ENCODE assay signal across 8 cellular contexts in genomic region chr1:155261401-155261887, GRCh38. TPM values are rescaled to one million over a fixed set of nuclear protein-coding genes. Genes with fewer than 3 reads are reported as not detected.
DNase-seq lines count a peak whose midpoint lies in the region; ATAC-seq, FAIRE-seq and TF ChIP-seq lines count a peak whose summit lies in the region.

No MANE protein-coding gene starts in this region.

- no peaks in the 10 kb centered on the region for H3K27me3 Mint-ChIP-seq in memory B cell

- POLR2A ChIA-PET in GM12878 (lab: Charles Lee), result interaction anchor here (0.5 to 1.9 kb wide), 8 partner anchors 10 to 482 kb away, joined by 3 to 13 read pairs (median 6); partner anchors contain the start of genes CLK2 and HCN3

- no TSS peak for BruUV-seq in GM12878 (replicated peaks; lab: Mats Ljungman, UMichigan)

- H3K9ac ChIP-seq in HUES64 (ENCODE audit: low read depth, low read length), result peak overlapping the region; percentile 78
- peak overlapping the region; percentile 82 for H3K9ac ChIP-seq in GM12878 (ENCODE audit: control insufficient read depth, insufficient read depth, low read length)

- intact Hi-C loops in GM12878 (cut with micrococcal nuclease; ENCODE audit: unreplicated experiment) (no loop called here), uterus (cut with DNase I; ENCODE audit: low total_unique reads) (no loop called here)

- H3K9me3 ChIP-seq in HUES64 (ENCODE audit: insufficient read depth, low read depth, low read length), result no peaks in the 10 kb centered on the region
- no peaks in the 10 kb centered on the region for H3K9me3 ChIP-seq in GM12878 (replicated peaks; ENCODE audit: control insufficient read depth, insufficient read depth, low read length)
- H3K9me3 ChIP-seq in uterus, result no peaks in the 10 kb centered on the region

- H3K4me3 Mint-ChIP-seq in memory B cell, result peak overlapping the region; percentile 92

- 4% methylated on average over 9 of the region's 9 CpGs for WGBS in HUES64
- WGBS in GM12878 (ENCODE audit: insufficient coverage, insufficient replicate concordance, low lambda C conversion rate, missing lambda C conversion rate), result 0% methylated on average over 9 of the region's 9 CpGs

- DNase-seq in SHP77 (lab: John Stamatoyannopoulos, UW), result peak; percentile 43
- DNase-seq in SHP77 treated with DMSO at 0.1 percent for 48 hours (lab: John Stamatoyannopoulos, UW), result no peak
- DNase-seq in GM12878 (ENCODE audit: low read depth, low spot score), result no peak
- DNase-seq in memory B cell (ENCODE audit: low spot score in 2 of 2), result no peak
- no peak for DNase-seq in uterus
- DNase-seq in SW480 (ENCODE audit: low spot score), result no peak
- no peak for DNase-seq in NCI-H345 (lab: John Stamatoyannopoulos, UW)

- RAD21 ChIA-PET in GM12878 (lab: Charles Lee; ENCODE audit: unreplicated experiment), result interaction anchor here (1.1 to 4.2 kb wide), 4 partner anchors 11 to 62 kb away, joined by 3 to 26 read pairs (median 6); partner anchors contain the start of genes CLK2 and FDPS

- CTCF ChIA-PET in GM12878 (lab: Yijun Ruan, JAX), result interaction anchor here (0.9 to 4.3 kb wide), 9 partner anchors 11 to 88 kb away, joined by 3 to 78 read pairs (median 4); partner anchors contain the start of genes CLK2, KRTCAP2, MTX1 and THBS3

- H3K4me2 ChIP-seq in GM12878 (ENCODE audit: control insufficient read depth, insufficient read depth), result peak overlapping the region; percentile 91

- FAIRE-seq in GM12878 (lab: Jason Lieb, UNC), result no peak

- H3K4me3 ChIP-seq in HUES64 (ENCODE audit: low read length), result peak overlapping the region; percentile 73
- H3K4me3 ChIP-seq in GM12878, result peak overlapping the region; percentile 77
- peak overlapping the region; percentile 74 to 85 for H3K4me3 ChIP-seq in uterus

- H3K27ac ChIP-seq in HUES64 (ENCODE audit: low read depth, low read length), result peak overlapping the region; percentile 6; the same call in 1 of the 2 replicates
- peak overlapping the region; percentile 84 for H3K27ac ChIP-seq in GM12878 (ENCODE audit: control insufficient read depth, insufficient read depth)
- peak overlapping the region; percentile 78 to 82 for H3K27ac ChIP-seq in uterus

- H3K79me2 ChIP-seq in GM12878 (ENCODE audit: control insufficient read depth, insufficient read depth, low read length), result peaks cover 20% of the 10 kb centered on the region

- H3K36me3 ChIP-seq in HUES64 (ENCODE audit: insufficient read depth, low read length) (peaks cover 61% of the 10 kb centered on the region), GM12878 (ENCODE audit: control insufficient read depth in 2 of 2, insufficient read depth in 2 of 2, low read length in 1 of 2) (peaks cover 12 to 16% of the 10 kb centered on the region in 2 experiments; a peak in 3 of 4 replicates), uterus (no peaks in the 10 kb centered on the region)

- H3K27me3 ChIP-seq in HUES64 (ENCODE audit: insufficient read depth, low read length) (no peaks in the 10 kb centered on the region), GM12878 (replicated peaks in 1 of 2; ENCODE audit: control insufficient read depth in 2 of 2, insufficient read depth in 2 of 2, low read length in 1 of 2) (no peaks in the 10 kb centered on the region), uterus (no peaks in the 10 kb centered on the region)

- TF ChIP-seq CTCF in GM12878 (IDR thresholded peaks at IDR 0.05 in 2 of 3, conservative IDR thresholded peaks at IDR 0.05 in 1 of 3; ENCODE audit: control insufficient read depth in 2 of 3, extremely low read depth in 1 of 3, insufficient read depth in 1 of 3, low read depth in 3 of 3, low read length in 3 of 3), result no peak
- no peak for TF ChIP-seq CTCF in uterus (IDR thresholded peaks at IDR 0.05)

- TF ChIP-seq EP300 in GM12878 (IDR thresholded peaks at IDR 0.05; ENCODE audit: borderline replicate concordance in 1 of 2, control insufficient read depth in 1 of 2, low read depth in 2 of 2, low read length in 2 of 2), result no peak

- H3K27ac Mint-ChIP-seq in memory B cell, result peak overlapping the region; percentile 78

- H3K4me1 ChIP-seq in HUES64 (ENCODE audit: insufficient read depth, low read length), result peaks cover 4% of the 10 kb centered on the region; the same call in 1 of the 2 replicates
- peaks cover 7% of the 10 kb centered on the region for H3K4me1 ChIP-seq in GM12878 (ENCODE audit: control insufficient read depth, insufficient read depth, low read length)
- H3K4me1 ChIP-seq in uterus, result peaks cover 7 to 10% of the 10 kb centered on the region in 2 donors

- ATAC-seq in GM12878, result peak; percentile 35
- no peak for ATAC-seq in memory B cell (ENCODE audit: low read depth)

- in situ Hi-C loops in GM12878 (cut with MboI), result no loop called here

- no peak for TF ChIP-seq RAD21 in GM12878 (IDR thresholded peaks at IDR 0.05; ENCODE audit: insufficient read depth, low read depth, low read length)

- H2AFZ ChIP-seq in GM12878 (ENCODE audit: control insufficient read depth, low read depth, low read length), result peak overlapping the region; percentile 91; the same call in 1 of the 2 replicates

- H3K4me1 Mint-ChIP-seq in memory B cell, result peaks cover 23% of the 10 kb centered on the region

- no peaks in the 10 kb centered on the region for H3K9me3 Mint-ChIP-seq in memory B cell

- peaks cover 27% of the 10 kb centered on the region for H3K36me3 Mint-ChIP-seq in memory B cell

- no peak for TF ChIP-seq POLR2A in GM12878 (IDR thresholded peaks at IDR 0.05; ENCODE audit: low read depth, low read length)
- TF ChIP-seq POLR2A in uterus (IDR thresholded peaks at IDR 0.05), result no peak

- SMC1A ChIA-PET in GM12878 (lab: Charles Lee; ENCODE audit: uncharacterized antibody, unreplicated experiment), result interaction anchor here (1.0 to 1.4 kb wide), 4 partner anchors 9 to 47 kb away, joined by 3 to 5 read pairs (median 4); partner anchors contain the start of gene FDPS

- H4K20me1 ChIP-seq in GM12878 (ENCODE audit: control insufficient read depth, insufficient read depth), result no peaks in the 10 kb centered on the region

RNA-seq across cellular contexts. Expression of gene SCAMP3, which starts 0.7 kb away (rescaled TPM):
- polyA plus RNA-seq in HUES64 (2013, experiment 1 of 2), result 51.0 TPM
- polyA plus RNA-seq in HUES64 (2013, experiment 2 of 2), result 54.1 TPM
- total RNA-seq in GM12878 (2013; cell fraction: nucleolus; rRNA removed), result 23.2 and 26.9 TPM in 2 replicates
- total RNA-seq in GM12878 (2014; rRNA removed) (82.3 and 90.4 TPM in 2 replicates), GM12878 (2014; rRNA removed; fragmentation: Illumina TruSeq; extraction: Trizol) (14.2 and 17.2 TPM in 2 replicates), GM12878 (2021) (73.3 and 82.1 TPM in 2 replicates), uterus (10 to 100 TPM in 3 of 4 donors, 1 to 10 TPM in 1; 10.0 to 44.4 (median 29.2) TPM)
- 60.8 TPM for polyA plus RNA-seq in GM12878 (2011; ENCODE audit: low read depth)
- polyA plus RNA-seq in GM12878 (2011; rRNA removed) (45.8 and 93.8 TPM in 2 replicates), GM12878 (2014; fragmentation: Illumina TruSeq; extraction: Trizol) (34.0 and 50.2 TPM in 2 replicates), GM12878 (2014; fragmentation: Nextera tagmentation; extraction: Ambion mirVana) (10 to 100 TPM; 55.1 to 84.1 TPM), GM12878 (2014; rRNA removed) (133 and 143 TPM in 2 replicates), GM12878 (2016; fragmentation: Nextera tagmentation; extraction: Ambion mirVana) (100 to 1,000 TPM; 128 to 130 TPM)
- 143 and 152 TPM in 2 replicates for polyA plus RNA-seq in GM12878 (2011; cell fraction: cytosol; rRNA removed)
- polyA plus RNA-seq in GM12878 (2011; cell fraction: nucleus; rRNA removed), result 98.8 and 99.2 TPM in 2 replicates
- 58.7 and 60.7 TPM in 2 replicates for polyA plus RNA-seq in GM12878 (2012)
- polyA minus RNA-seq in GM12878 (2011; rRNA and poly(A)+ RNA removed), result 62.3 and 83.5 TPM in 2 replicates
- polyA minus RNA-seq in GM12878 (2011; cell fraction: cytosol; rRNA and poly(A)+ RNA removed), result 33.0 and 40.9 TPM in 2 replicates
- polyA minus RNA-seq in GM12878 (2011; cell fraction: nucleus; rRNA and poly(A)+ RNA removed), result 18.5 and 24.1 TPM in 2 replicates

RNA-seq across cellular contexts. Expression of gene ENTREP3, which starts 6.2 kb away (rescaled TPM):
- polyA plus RNA-seq in HUES64 (2013, experiment 1 of 2), result 33.7 TPM
- polyA plus RNA-seq in HUES64 (2013, experiment 2 of 2), result 40.1 TPM
- total RNA-seq in GM12878 (2013; cell fraction: nucleolus; rRNA removed), result 10.8 and 12.7 TPM in 2 replicates
- total RNA-seq in GM12878 (2014; rRNA removed), result 5.0 TPM in 2 replicates
- 1.6 and 1.7 TPM in 2 replicates for total RNA-seq in GM12878 (2014; rRNA removed; fragmentation: Illumina TruSeq; extraction: Trizol)
- 29.5 and 31.8 TPM in 2 replicates for total RNA-seq in GM12878 (2021)
- 6.8 TPM for polyA plus RNA-seq in GM12878 (2011; ENCODE audit: low read depth)
- 2.5 and 3.9 TPM in 2 replicates for polyA plus RNA-seq in GM12878 (2011; rRNA removed)
- polyA plus RNA-seq in GM12878 (2011; cell fraction: cytosol; rRNA removed), result 6.8 and 6.9 TPM in 2 replicates
- polyA plus RNA-seq in GM12878 (2011; cell fraction: nucleus; rRNA removed), result 20.4 and 23.2 TPM in 2 replicates
- 17.1 and 19.2 TPM in 2 replicates for polyA plus RNA-seq in GM12878 (2012)
- polyA plus RNA-seq in GM12878 (2014; fragmentation: Illumina TruSeq; extraction: Trizol), result 3.2 and 6.4 TPM in 2 replicates
- 1 to 10 TPM; 2.5 to 3.8 TPM for polyA plus RNA-seq in GM12878 (2014; fragmentation: Nextera tagmentation; extraction: Ambion mirVana)
- 13.8 and 19.7 TPM in 2 replicates for polyA plus RNA-seq in GM12878 (2014; rRNA removed)
- 1 to 10 TPM; 2.8 to 3.7 TPM for polyA plus RNA-seq in GM12878 (2016; fragmentation: Nextera tagmentation; extraction: Ambion mirVana)
- polyA minus RNA-seq in GM12878 (2011; rRNA and poly(A)+ RNA removed), result 2.8 and 3.9 TPM in 2 replicates
- polyA minus RNA-seq in GM12878 (2011; cell fraction: cytosol; rRNA and poly(A)+ RNA removed), result 4.9 and 7.1 TPM in 2 replicates
- 3.6 and 7.3 TPM in 2 replicates for polyA minus RNA-seq in GM12878 (2011; cell fraction: nucleus; rRNA and poly(A)+ RNA removed)
- total RNA-seq in uterus, result 10 to 100 TPM in 2 of 4 donors, 1 to 10 TPM in 2; 5.3 to 28.2 (median 11.7) TPM

RNA-seq across cellular contexts. Expression of gene CLK2, which starts 11.9 kb away (rescaled TPM):
- polyA plus RNA-seq in HUES64 (2013, experiment 1 of 2), result 54.0 TPM
- 50.2 TPM for polyA plus RNA-seq in HUES64 (2013, experiment 2 of 2)
- total RNA-seq in GM12878 (2013; cell fraction: nucleolus; rRNA removed), result 90.4 and 96.0 TPM in 2 replicates
- total RNA-seq in GM12878 (2014; rRNA removed) (42.3 and 45.9 TPM in 2 replicates), GM12878 (2014; rRNA removed; fragmentation: Illumina TruSeq; extraction: Trizol) (27.2 and 29.3 TPM in 2 replicates), GM12878 (2021) (62.3 and 63.1 TPM in 2 replicates), uterus (10 to 100 TPM; 25.4 to 75.3 (median 39.3) TPM)
- 25.1 TPM for polyA plus RNA-seq in GM12878 (2011; ENCODE audit: low read depth)
- polyA plus RNA-seq in GM12878 (2011; rRNA removed) (50.2 and 76.9 TPM in 2 replicates), GM12878 (2014; fragmentation: Illumina TruSeq; extraction: Trizol) (54.9 and 55.6 TPM in 2 replicates), GM12878 (2014; fragmentation: Nextera tagmentation; extraction: Ambion mirVana) (10 to 100 TPM; 11.1 to 17.8 TPM), GM12878 (2014; rRNA removed) (81.9 and 83.7 TPM in 2 replicates), GM12878 (2016; fragmentation: Nextera tagmentation; extraction: Ambion mirVana) (10 to 100 TPM; 23.4 to 27.5 TPM)
- polyA plus RNA-seq in GM12878 (2011; cell fraction: cytosol; rRNA removed), result 55.4 and 60.6 TPM in 2 replicates
- polyA plus RNA-seq in GM12878 (2011; cell fraction: nucleus; rRNA removed), result 687 and 698 TPM in 2 replicates
- 38.5 and 52.1 TPM in 2 replicates for polyA plus RNA-seq in GM12878 (2012)
- 64.9 and 65.5 TPM in 2 replicates for polyA minus RNA-seq in GM12878 (2011; rRNA and poly(A)+ RNA removed)
- polyA minus RNA-seq in GM12878 (2011; cell fraction: cytosol; rRNA and poly(A)+ RNA removed), result 14.3 and 18.9 TPM in 2 replicates
- 76.3 and 124 TPM in 2 replicates for polyA minus RNA-seq in GM12878 (2011; cell fraction: nucleus; rRNA and poly(A)+ RNA removed)

RNA-seq across cellular contexts. Expression of gene HCN3, which starts 15.8 kb away (rescaled TPM):
- 2.7 TPM for polyA plus RNA-seq in HUES64 (2013, experiment 1 of 2)
- polyA plus RNA-seq in HUES64 (2013, experiment 2 of 2), result 4.3 TPM
- total RNA-seq in GM12878 (2013; cell fraction: nucleolus; rRNA removed), result 2.0 and 3.4 TPM in 2 replicates
- total RNA-seq in GM12878 (2014; rRNA removed) (1.6 and 2.5 TPM in 2 replicates), GM12878 (2014; rRNA removed; fragmentation: Illumina TruSeq; extraction: Trizol) (1.2 and 1.7 TPM in 2 replicates), GM12878 (2021) (2.5 and 2.8 TPM in 2 replicates), uterus (1 to 10 TPM in 2 of 4 donors, not detected in 2; 4.2 to 5.5 TPM)
- polyA plus RNA-seq in GM12878 (2011; ENCODE audit: low read depth), result 1.1 TPM
- polyA plus RNA-seq in GM12878 (2011; rRNA removed) (1.6 and 2.5 TPM in 2 replicates), GM12878 (2014; fragmentation: Illumina TruSeq; extraction: Trizol) (1.9 and 3.1 TPM in 2 replicates), GM12878 (2014; fragmentation: Nextera tagmentation; extraction: Ambion mirVana) (under 1 TPM; 0.08 to 0.31 TPM), GM12878 (2014; rRNA removed) (3.7 and 4.1 TPM in 2 replicates), GM12878 (2016; fragmentation: Nextera tagmentation; extraction: Ambion mirVana) (1 to 10 TPM; 1.7 to 1.8 TPM)
- 2.6 and 3.6 TPM in 2 replicates for polyA plus RNA-seq in GM12878 (2011; cell fraction: cytosol; rRNA removed)
- polyA plus RNA-seq in GM12878 (2011; cell fraction: nucleus; rRNA removed), result 26.8 and 30.1 TPM in 2 replicates
- 1.8 and 1.9 TPM in 2 replicates for polyA plus RNA-seq in GM12878 (2012)
- 1.4 and 1.6 TPM in 2 replicates for polyA minus RNA-seq in GM12878 (2011; rRNA and poly(A)+ RNA removed)
- 1.7 and 3.6 TPM in 2 replicates for polyA minus RNA-seq in GM12878 (2011; cell fraction: cytosol; rRNA and poly(A)+ RNA removed)
- polyA minus RNA-seq in GM12878 (2011; cell fraction: nucleus; rRNA and poly(A)+ RNA removed), result 2.3 and 5.5 TPM in 2 replicates

RNA-seq across cellular contexts. Expression of gene PKLR, which starts 39.8 kb away (rescaled TPM):
- polyA plus RNA-seq in HUES64 (2013, experiment 1 of 2), result 0.70 TPM
- polyA plus RNA-seq in HUES64 (2013, experiment 2 of 2), result 1.1 TPM
- not detected in 2 replicates for total RNA-seq in GM12878 (2013; cell fraction: nucleolus; rRNA removed)
- not detected in 2 replicates for total RNA-seq in GM12878 (2014; rRNA removed)
- total RNA-seq in GM12878 (2014; rRNA removed; fragmentation: Illumina TruSeq; extraction: Trizol), result not detected in 2 replicates
- 0.08 and 0.13 TPM in 2 replicates for total RNA-seq in GM12878 (2021)
- polyA plus RNA-seq in GM12878 (2011; ENCODE audit: low read depth), result not detected
- polyA plus RNA-seq in GM12878 (2011; rRNA removed), result not detected in 2 replicates
- polyA plus RNA-seq in GM12878 (2011; cell fraction: cytosol; rRNA removed), result 0.02 TPM in 1 of 2 replicates, not detected in the other
- 0.04 and 0.13 TPM in 2 replicates for polyA plus RNA-seq in GM12878 (2011; cell fraction: nucleus; rRNA removed)
- polyA plus RNA-seq in GM12878 (2012), result 0.03 TPM in 1 of 2 replicates, not detected in the other
- 0.04 and 0.08 TPM in 2 replicates for polyA plus RNA-seq in GM12878 (2014; fragmentation: Illumina TruSeq; extraction: Trizol)
- polyA plus RNA-seq in GM12878 (2014; fragmentation: Nextera tagmentation; extraction: Ambion mirVana), result under 1 TPM in 1 of 2 experiments, not detected in 1; 0.15 TPM
- polyA plus RNA-seq in GM12878 (2014; rRNA removed), result not detected in 2 replicates
- polyA plus RNA-seq in GM12878 (2016; fragmentation: Nextera tagmentation; extraction: Ambion mirVana), result not detected
- not detected in 2 replicates for polyA minus RNA-seq in GM12878 (2011; rRNA and poly(A)+ RNA removed)
- polyA minus RNA-seq in GM12878 (2011; cell fraction: cytosol; rRNA and poly(A)+ RNA removed), result not detected in 2 replicates
- not detected in 2 replicates for polyA minus RNA-seq in GM12878 (2011; cell fraction: nucleus; rRNA and poly(A)+ RNA removed)
- total RNA-seq in uterus, result under 1 TPM in 1 of 4 donors, not detected in 3; 0.21 TPM

Comparison
In these comparisons a context has a peak if more than half of its experiments do, and no peak if none do; other contexts are left out.
1. DNase-seq: peak in SHP77 (2 of 2); none in SHP77 treated with DMSO at 0.1 percent for 48 hours (single experiment), GM12878 (single experiment), memory B cell (0 of 2), uterus (0 of 2), SW480 (single experiment) and NCI-H345 (single experiment).
2. H3K27ac ChIP-seq: peak in every context shown above with its lines; median percentile 84 in GM12878; 80 in uterus; 6 in HUES64.
3. Peak in every context shown above with its lines, with median percentiles within 50 percentile points of each other: H3K4me3 ChIP-seq.